In genomic region chr14:73757381-73757780, GRCh38 we compare ENCODE assay signal across 8 cellular contexts. TPM values are rescaled to one million over a fixed set of nuclear protein-coding genes. Genes with fewer than 3 reads are reported as not detected.
DNase-seq lines count a peak whose midpoint lies in the region; ATAC-seq and TF ChIP-seq lines count a peak whose summit lies in the region.

No MANE protein-coding gene starts in this region.

- H3K36me3 Mint-ChIP-seq in T-helper 17 cell (ENCODE audit: low read depth), result no peaks in the 10 kb centered on the region

- DNase-seq in GM06990 (ENCODE audit: extremely low read depth, insufficient read length) (no peak), T-helper 17 cell (no peak), epithelial cell of proximal tubule (ENCODE audit: low read depth) (no peak), putamen (ENCODE audit: low spot score) (no peak)

- peak overlapping the region; percentile 89 for H3K4me2 ChIP-seq in skeletal muscle satellite cell (ENCODE audit: low read length)

- H3K4me1 Mint-ChIP-seq in T-helper 17 cell, result peaks cover 70% of the 10 kb centered on the region

- H3K4me3 ChIP-seq in GM06990 (replicated peaks; ENCODE audit: low read depth, low read length), result peak overlapping the region; percentile 89
- H3K4me3 ChIP-seq in epithelial cell of proximal tubule (ENCODE audit: low read depth, low read length), result peak overlapping the region; percentile 82
- peak overlapping the region; percentile 86 for H3K4me3 ChIP-seq in skeletal muscle satellite cell (ENCODE audit: low read length)

- H3K9me3 ChIP-seq in T-helper 17 cell (ENCODE audit: control insufficient read depth, low read length, poor library complexity, severe bottlenecking) (no peaks in the 10 kb centered on the region), skeletal muscle satellite cell (replicated peaks; ENCODE audit: low read length) (no peaks in the 10 kb centered on the region)

- no peaks in the 10 kb centered on the region for H3K27me3 ChIP-seq in GM06990 (replicated peaks; ENCODE audit: control insufficient read depth, insufficient read depth, low read length)
- no peaks in the 10 kb centered on the region for H3K27me3 ChIP-seq in skeletal muscle satellite cell (ENCODE audit: control insufficient read depth, insufficient read depth, low read length)

- H3K9ac ChIP-seq in skeletal muscle satellite cell (ENCODE audit: low read depth, low read length), result peak overlapping the region; percentile 85

- peaks cover 77% of the 10 kb centered on the region for H3K4me1 ChIP-seq in skeletal muscle satellite cell (ENCODE audit: control insufficient read depth, insufficient read depth, low read length)

- no peaks in the 10 kb centered on the region for H3K27me3 Mint-ChIP-seq in T-helper 17 cell

- H3K4me3 Mint-ChIP-seq in T-helper 17 cell, result peak overlapping the region; percentile 92

- ATAC-seq in T-helper 17 cell (no peak), GM21515 (IDR thresholded peaks at IDR 0.05; ENCODE audit: unreplicated experiment) (no peak), GM21786 (IDR thresholded peaks at IDR 0.05; ENCODE audit: unreplicated experiment) (no peak), GM19324 (IDR thresholded peaks at IDR 0.05; ENCODE audit: low FRiP score, unreplicated experiment) (no peak)

- H3K27ac Mint-ChIP-seq in T-helper 17 cell, result peak overlapping the region; percentile 94

- TF ChIP-seq CTCF in GM06990 (IDR thresholded peaks at IDR 0.05; ENCODE audit: insufficient read depth, low read length, poor library complexity, severe bottlenecking) (no peak), epithelial cell of proximal tubule (conservative IDR thresholded peaks at IDR 0.05; ENCODE audit: low read depth, low read length) (no peak)

- H3K36me3 ChIP-seq in GM06990 (ENCODE audit: control insufficient read depth, insufficient read depth, low read length), result 0 out of 2 replicates have a peak, but pooled peaks cover 2% of the 10 kb centered on the region
- H3K36me3 ChIP-seq in skeletal muscle satellite cell (ENCODE audit: insufficient read depth, low read length), result no peaks in the 10 kb centered on the region

RNA-seq across cellular contexts. Expression of gene PNMA1, which starts 43.2 kb away (rescaled TPM):
- total RNA-seq in T-helper 17 cell (10 to 100 TPM; 42.0 to 53.7 TPM), epithelial cell of proximal tubule (22.9 and 23.6 TPM in 2 replicates)
- 22.1 and 28.8 TPM in 2 replicates for total RNA-seq in skeletal muscle satellite cell (2012; rRNA removed)
